ENCODE assay signal across 1 cellular context in genomic region chr4:169116270-169116901, GRCh38.
TF ChIP-seq lines count a peak whose summit lies in the region.

No MANE protein-coding gene starts in this region.

TF ChIP-seq in HCT116, 20 proteins besides CTCF, POLR2A, EP300 and RAD21 (continued from another document):
- TF ChIP-seq REST (IDR thresholded peaks at IDR 0.05; ENCODE audit: low read depth) (no peak), ZBTB33 (IDR thresholded peaks at IDR 0.05; ENCODE audit: extremely low read depth, insufficient replicate concordance, low read length) (no peak), SRF (IDR thresholded peaks at IDR 0.05; ENCODE audit: low read depth) (no peak), ZNF274 (IDR thresholded peaks at IDR 0.05; ENCODE audit: low read depth, low read length) (no peak), EZH2phosphoT487 (IDR thresholded peaks at IDR 0.05; ENCODE audit: borderline replicate concordance) (no peak)
TF ChIP-seq in HCT116: peak in this region for 0.
